9 cellular contexts compared by ENCODE assay signal in genomic region chr20:1301031-1301529, GRCh38. TPM values are rescaled to one million over a fixed set of nuclear protein-coding genes. Genes with fewer than 3 reads are reported as not detected.
A peak's percentile ranks its signal among the peaks of the same experiment; 100 is the strongest.
DNase-seq lines count a peak whose midpoint lies in the region; ATAC-seq and TF ChIP-seq lines count a peak whose summit lies in the region.
"Had no signal": no experiment of that assay in that cellular context is flagged by ENCODE, and none has a peak within 500 bp of the region (broad histone marks: within the 10 kb centered on the region; RNA-seq: fewer than 3 reads in every experiment).

No MANE protein-coding gene starts in this region.

- H3K36me3 Mint-ChIP-seq in GM23338 (ENCODE audit: low read depth), result peaks cover 3% of the 10 kb centered on the region; the same call in 2 of the 3 replicates

- H2AFZ ChIP-seq in GM23338, result no peak overlapping the region

- H3K27ac Mint-ChIP-seq in GM23338, result peak overlapping the region; percentile 79

- H3K27ac ChIP-seq in GM23338 (ENCODE audit: low read depth) (no peak overlapping the region), heart right ventricle (no peak overlapping the region)
- H3K27ac ChIP-seq: thoracic aorta had no signal

- H4K20me1 ChIP-seq in GM23338 (replicated peaks; ENCODE audit: insufficient read depth), result no peaks in the 10 kb centered on the region

- peak overlapping the region; percentile 12; the same call in 1 of the 3 replicates for H3K4me3 Mint-ChIP-seq in GM23338

- H3K27me3 ChIP-seq in GM23338 (ENCODE audit: insufficient read depth) (no peaks in the 10 kb centered on the region), adipocyte (replicated peaks; ENCODE audit: control insufficient read depth, insufficient read depth, low read length) (no peaks in the 10 kb centered on the region), heart right ventricle (no peaks in the 10 kb centered on the region)

- DNase-seq in GM23338 (ENCODE audit: low spot score) (peak; percentile 33), SK-MEL-5 (ENCODE audit: low read depth, low spot score) (peak; percentile 24), adipocyte (ENCODE audit: low read depth) (peak; percentile 29), NCI-H1417 (lab: John Stamatoyannopoulos, UW) (no peak), heart right ventricle (no peak), DMS153 treated with DMSO at 0.1 percent for 48 hours (lab: John Stamatoyannopoulos, UW; ENCODE audit: unreplicated experiment) (no peak)
- DNase-seq in stimulated activated CD4-positive, alpha-beta T cell treated with anti-CD3 and anti-CD28 coated beads, Interleukin-12 subunit alpha, Interleukin-12 subunit beta, amount 100 ng/mL, for 4 hours, result peak; percentile 32

- no peaks in the 10 kb centered on the region for H3K9me3 Mint-ChIP-seq in GM23338

- H3F3A ChIP-seq in GM23338 (replicated peaks; ENCODE audit: low read depth), result no peaks in the 10 kb centered on the region

- H3K79me2 ChIP-seq in GM23338 (replicated peaks; ENCODE audit: insufficient read depth), result no peaks in the 10 kb centered on the region

- TF ChIP-seq CTCF in GM23338 (conservative IDR thresholded peaks at IDR 0.05; ENCODE audit: low read depth in 2 of 2) (no peak), heart right ventricle (IDR thresholded peaks at IDR 0.05) (no peak)

- no peaks in the 10 kb centered on the region for H3K36me3 ChIP-seq in GM23338 (ENCODE audit: insufficient read depth)
- H3K36me3 ChIP-seq in adipocyte (ENCODE audit: control insufficient read depth, insufficient read depth, low read length, severe bottlenecking), result peaks cover 22% of the 10 kb centered on the region
- peaks cover 0 to 38% (median 0%) of the 10 kb centered on the region in 9 donors for H3K36me3 ChIP-seq in heart right ventricle

- H3K4me1 ChIP-seq in GM23338 (ENCODE audit: insufficient read depth) (no peaks in the 10 kb centered on the region), adipocyte (ENCODE audit: control insufficient read depth, insufficient read depth, low read length) (no peaks in the 10 kb centered on the region), heart right ventricle (peaks cover 0 to 10% (median 0%) of the 10 kb centered on the region in 9 donors)

- H3K9me3 ChIP-seq in adipocyte (ENCODE audit: control insufficient read depth, low read length) (no peaks in the 10 kb centered on the region), heart right ventricle (no peaks in the 10 kb centered on the region)
- H3K9me3 ChIP-seq: thoracic aorta had no signal

- H3K4me3 ChIP-seq in GM23338 (no peak overlapping the region), adipocyte (ENCODE audit: low read length) (no peak overlapping the region), heart right ventricle (no peak overlapping the region)
- H3K4me3 ChIP-seq: thoracic aorta had no signal

- WGBS in heart right ventricle, 2 donors, result 65 to 74% methylated on average over 9 of the region's 9 CpGs

- H3K9me2 ChIP-seq in GM23338 (ENCODE audit: insufficient read depth), result no peaks in the 10 kb centered on the region

- intact Hi-C loops in heart right ventricle (cut with DNase I), result no loop called here

- peaks cover 8% of the 10 kb centered on the region for H3K4me1 Mint-ChIP-seq in GM23338

- peaks cover 7% of the 10 kb centered on the region for H3K27me3 Mint-ChIP-seq in GM23338 (ENCODE audit: insufficient read depth, low read depth, poor library complexity)

- H3K4me2 ChIP-seq in GM23338, result no peak overlapping the region

- ATAC-seq in GM23338 (peak; percentile 80), HG03442 (IDR thresholded peaks at IDR 0.05; ENCODE audit: unreplicated experiment) (no peak), heart right ventricle (no peak)

- in situ Hi-C loops in SK-MEL-5 (cut with HindIII; ENCODE audit: low pct_unique_long_range_greater_than_20kb, low sequenced_read_pairs), result loop anchor here (25.0 kb wide), 1 partner anchor 136 kb away; no protein-coding TSS in a partner anchor

- no peak overlapping the region for H3K9ac ChIP-seq in adipocyte (ENCODE audit: low read length)

TF ChIP-seq in GM23338, 12 proteins besides CTCF, POLR2A, EP300 and RAD21 (continues in another document):
- TF ChIP-seq CREB1 (CRISPR knock-in tag; IDR thresholded peaks at IDR 0.05; ENCODE audit: low read depth) (no peak), REST (IDR thresholded peaks at IDR 0.05; ENCODE audit: unreplicated experiment) (peak; percentile 9)

RNA-seq across cellular contexts. Expression of gene SDCBP2, which starts 27.9 kb away (rescaled TPM):
- total RNA-seq in GM23338 (2014; rRNA removed; shearing (Covaris generic)), result 4.6 and 5.3 TPM in 2 replicates
- polyA plus RNA-seq in GM23338 (2016; fragmentation: Nextera tagmentation; extraction: Ambion mirVana) (2.9 and 3.2 TPM in 2 replicates), heart right ventricle (1 to 10 TPM; 2.7 to 4.2 TPM)
- total RNA-seq in SK-MEL-5 (2014; rRNA removed; shearing (Covaris generic)), result 0.32 and 0.50 TPM in 2 replicates
- 0.19 and 0.69 TPM in 2 replicates for polyA plus RNA-seq in SK-MEL-5 (2015; cell fraction: cytosol; rRNA removed)
- polyA plus RNA-seq in SK-MEL-5 (2015; cell fraction: nucleus; rRNA removed), result 0.26 and 0.76 TPM in 2 replicates
- 1 to 10 TPM in 9 of 10 donors, under 1 TPM in 1; 0.62 to 4.3 (median 1.8) TPM for total RNA-seq in heart right ventricle

RNA-seq across cellular contexts. Expression of gene SNPH, which starts 35.0 kb away (rescaled TPM):
- 3.5 and 5.8 TPM in 2 replicates for total RNA-seq in GM23338 (2014; rRNA removed; shearing (Covaris generic))
- polyA plus RNA-seq in GM23338 (2016; fragmentation: Nextera tagmentation; extraction: Ambion mirVana) (1.3 and 1.5 TPM in 2 replicates), heart right ventricle (1 to 10 TPM; 1.5 to 4.8 TPM)
- total RNA-seq in SK-MEL-5 (2014; rRNA removed; shearing (Covaris generic)), result 9.4 and 10.7 TPM in 2 replicates
- polyA plus RNA-seq in SK-MEL-5 (2015; cell fraction: cytosol; rRNA removed), result 13.2 and 15.7 TPM in 2 replicates
- polyA plus RNA-seq in SK-MEL-5 (2015; cell fraction: nucleus; rRNA removed), result 12.8 and 17.3 TPM in 2 replicates
- total RNA-seq in heart right ventricle, result 10 to 100 TPM in 6 of 10 donors, 1 to 10 TPM in 4; 6.0 to 14.3 (median 11.3) TPM

Comparison
In these comparisons a context has a peak if more than half of its experiments do, and no peak if none do; other contexts are left out.
1. DNase-seq: peak in GM23338 (single experiment), SK-MEL-5 (single experiment), adipocyte (single experiment) and stimulated activated CD4-positive, alpha-beta T cell treated with anti-CD3 and anti-CD28 coated beads, Interleukin-12 subunit alpha, Interleukin-12 subunit beta, amount 100 ng/mL, for 4 hours (single experiment); none in NCI-H1417 (0 of 3), heart right ventricle (0 of 2) and DMS153 treated with DMSO at 0.1 percent for 48 hours (single experiment).